ENCODE assay signal across 7 cellular contexts in the genomic region with DNA sequence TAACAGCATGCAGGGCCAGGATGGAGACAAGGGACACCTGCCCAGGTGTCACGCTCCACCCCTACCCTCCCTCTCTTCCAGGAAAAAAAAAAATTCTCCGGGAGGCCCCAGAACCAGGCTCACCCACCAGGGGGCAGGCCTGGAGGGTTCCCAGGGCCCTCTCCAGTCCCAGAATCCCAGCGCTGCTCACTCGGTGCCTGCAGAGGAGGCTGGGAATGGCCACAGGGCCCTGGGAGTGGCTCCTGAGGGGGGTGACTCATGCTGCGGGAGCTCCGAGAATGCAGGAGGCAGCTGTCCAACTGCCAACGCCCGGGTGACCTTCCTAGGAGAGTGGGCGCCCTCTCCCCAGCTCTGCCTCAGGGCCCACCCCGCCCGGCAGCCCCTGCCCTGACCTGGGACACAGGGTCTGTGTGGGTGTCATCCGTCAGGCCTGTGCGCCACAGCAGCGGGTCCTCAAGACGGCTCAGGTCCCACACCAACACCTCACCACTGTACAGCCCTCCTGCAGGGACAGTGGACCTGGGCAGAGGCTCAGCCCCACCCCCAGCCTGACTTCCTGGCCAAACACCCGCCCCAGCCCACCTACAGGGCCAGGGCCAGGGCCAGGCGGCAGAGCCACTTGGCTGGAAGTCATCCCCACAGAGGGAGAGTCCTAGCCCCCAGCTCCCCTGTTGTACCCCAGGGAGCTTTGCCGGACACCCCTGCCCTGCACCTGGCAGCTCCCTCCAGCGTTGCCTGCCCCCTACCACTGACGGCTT. TPM values are rescaled to one million over a fixed set of nuclear protein-coding genes. Genes with fewer than 3 reads are reported as not detected.
DNase-seq lines count a peak whose midpoint lies in the region; ATAC-seq, FAIRE-seq and TF ChIP-seq lines count a peak whose summit lies in the region.

No MANE protein-coding gene starts in this region.

- DNase-seq in GM13976 (ENCODE audit: low spot score) (peak; percentile 28), NCI-H226 (peak; percentile 97), choroid plexus epithelial cell (ENCODE audit: low read depth) (peak; percentile 93), HepG2 (ENCODE audit: low spot score) (peak; percentile 92), tibial nerve (ENCODE audit: low spot score in 2 of 2) (peak; percentile 54 to 59), NCI-H2081 treated with DMSO at 0.1 percent for 48 hours (lab: John Stamatoyannopoulos, UW) (no peak)

- H2AFZ ChIP-seq in HepG2 (ENCODE audit: low read length) = no peak overlapping the region

- POLR2A ChIA-PET in HepG2 (lab: Yijun Ruan, JAX) = interaction anchor here (0.7 to 2.3 kb wide), 21 partner anchors 10 to 313 kb away, joined by 3 to 33 read pairs (median 6); a partner anchor contains a TSS

- H3K4me2 ChIP-seq in HepG2 (ENCODE audit: low read depth, low read length) = peak overlapping the region; percentile 84

- H3K27me3 ChIP-seq in HepG2 (ENCODE audit: control insufficient read depth in 1 of 2, insufficient read depth in 2 of 2, low read length in 2 of 2) (no peaks in the 10 kb centered on the region), tibial nerve (no peaks in the 10 kb centered on the region)

- H3K4me1 ChIP-seq in HepG2 (ENCODE audit: insufficient read depth, low read length) = peaks cover 21% of the 10 kb centered on the region
- peaks cover 0 to 35% (median 18%) of the 10 kb centered on the region in 4 donors for H3K4me1 ChIP-seq in tibial nerve

- 16% methylated on average over 6 of the region's 20 CpGs for WGBS in HepG2 (ENCODE audit: low lambda C conversion rate)
- WGBS in tibial nerve, 2 donors = 21 to 34% methylated on average over 8 to 18 of the region's 20 CpGs

- CTCF ChIA-PET in HepG2 (lab: Yijun Ruan, JAX; ENCODE audit: low intra/inter-chr PET ratio, low total read pairs) = interaction anchor here (0.8 to 1.4 kb wide), 3 partner anchors 12 to 197 kb away, joined by 3 to 12 read pairs (median 3); a partner anchor contains a TSS

- no peaks in the 10 kb centered on the region for H3K79me2 ChIP-seq in HepG2 (ENCODE audit: insufficient read depth, low read length)

- ATAC-seq in HepG2 (peak; percentile 93), HG03280 (IDR thresholded peaks at IDR 0.05; ENCODE audit: unreplicated experiment) (no peak)

- in situ Hi-C loops in GM13976 (cut with MboI; ENCODE audit: low sequenced_read_pairs, unreplicated experiment) (no loop called here), HepG2 (cut with HindIII; ENCODE audit: extremely low pct_ligation_motif_present, low pct_unique_long_range_greater_than_20kb) (no loop called here)

- H3K9me3 ChIP-seq in HepG2 (ENCODE audit: low read length) = no peaks in the 10 kb centered on the region
- no peaks in the 10 kb centered on the region for H3K9me3 ChIP-seq in tibial nerve

- H3K4me3 ChIP-seq in choroid plexus epithelial cell (ENCODE audit: low read depth, low read length) = no peak overlapping the region
- peak overlapping the region; percentile 57 to 73 (median 60); a peak in 5 of 6 replicates for H3K4me3 ChIP-seq in HepG2 (replicated peaks in 1 of 3; ENCODE audit: insufficient read depth in 1 of 3, low read depth in 2 of 3, low read length in 3 of 3)
- H3K4me3 ChIP-seq in tibial nerve = peak overlapping the region in 1 of 4 donors; percentile 17

- intact Hi-C loops in HepG2 (cut with micrococcal nuclease; ENCODE audit: unreplicated experiment) = loop anchor here (2.0 to 5.0 kb wide), 3 partner anchors 52 to 83 kb away; a partner anchor contains a TSS

- peak overlapping the region; percentile 66 for H3K9ac ChIP-seq in HepG2 (ENCODE audit: insufficient read depth, low read depth, low read length)

- no TSS peak for BruUV-seq in HepG2 (replicated peaks; lab: Mats Ljungman, UMichigan)

- peaks cover 13 to 34% of the 10 kb centered on the region in 2 experiments; a peak in 4 of 5 replicates for H3K36me3 ChIP-seq in HepG2 (replicated peaks in 1 of 2; ENCODE audit: control insufficient read depth in 1 of 2, insufficient read depth in 2 of 2, low read length in 2 of 2)
- peaks cover 0 to 71% (median 23%) of the 10 kb centered on the region in 3 donors for H3K36me3 ChIP-seq in tibial nerve

- peak; percentile 57 for FAIRE-seq in HepG2 (lab: Jason Lieb, UNC)

- no peak for TF ChIP-seq EP300 in HepG2 (IDR thresholded peaks at IDR 0.05; ENCODE audit: low read depth in 2 of 2, low read length in 2 of 2)
- TF ChIP-seq EP300 in HepG2 (CRISPR knock-in tag; IDR thresholded peaks at IDR 0.05; ENCODE audit: borderline replicate concordance) = no peak
- TF ChIP-seq EP300 in tibial nerve (IDR thresholded peaks at IDR 0.05) = peak in 1 of 2 donors; percentile 76

- TF ChIP-seq CTCF in GM13976 (IDR thresholded peaks at IDR 0.05; ENCODE audit: borderline replicate concordance, control extremely low read depth, extremely low read depth, insufficient read depth, missing control alignments) = peak; percentile 11
- TF ChIP-seq CTCF in choroid plexus epithelial cell (conservative IDR thresholded peaks at IDR 0.05; ENCODE audit: low read depth, low read length) = peak; percentile 81
- peak; percentile 69 for TF ChIP-seq CTCF in HepG2 (CRISPR knock-in tag; IDR thresholded peaks at IDR 0.05)
- TF ChIP-seq CTCF in tibial nerve (IDR thresholded peaks at IDR 0.05) = peak; percentile 60 to 84 (median 68)

- H4K20me1 ChIP-seq in HepG2 (ENCODE audit: insufficient read depth, low read length) = no peaks in the 10 kb centered on the region

- TF ChIP-seq POLR2A in HepG2 (IDR thresholded peaks at IDR 0.05; ENCODE audit: insufficient read depth in 1 of 2, low read depth in 2 of 2, low read length in 2 of 2) (peak; percentile 30 to 42; a peak in 1 of 4 replicates), tibial nerve (IDR thresholded peaks at IDR 0.05) (no peak)

- TF ChIP-seq RAD21 in HepG2 (CRISPR knock-in tag; IDR thresholded peaks at IDR 0.05) = peak; percentile 84

- peak overlapping the region; percentile 85 for H3K27ac ChIP-seq in HepG2 (ENCODE audit: extremely low read length, insufficient read depth, low read length)
- peak overlapping the region; percentile 84 to 95 (median 90) for H3K27ac ChIP-seq in tibial nerve

TF ChIP-seq in HepG2, 621 proteins besides CTCF, POLR2A, EP300 and RAD21 (continues in another document):
- TF ChIP-seq ZNF263 (CRISPR knock-in tag; IDR thresholded peaks at IDR 0.05) = peak; percentile 69
- 0 out of 2 replicates have a peak, but pooled peaks have one; percentile 34 for TF ChIP-seq ZNF451 (CRISPR knock-in tag; IDR thresholded peaks at IDR 0.05)
- peak; percentile 95 for TF ChIP-seq TEAD3 (CRISPR knock-in tag; optimal IDR thresholded peaks at IDR 0.05; ENCODE audit: borderline replicate concordance)
- TF ChIP-seq ELF1 (CRISPR knock-in tag; IDR thresholded peaks at IDR 0.05) = 0 out of 2 replicates have a peak, but pooled peaks have one; percentile 11

RNA-seq across cellular contexts. Expression of a gene that starts 21.2 kb away (rescaled TPM):
- total RNA-seq in HepG2 (2016; rRNA removed; fragmentation: Illumina TruSeq; extraction: Trizol) (31.1 and 40.2 TPM in 2 replicates), tibial nerve (100 to 1,000 TPM in 3 of 4 donors, 10 to 100 TPM in 1; 53.8 to 117 (median 111) TPM)
- total RNA-seq in HepG2 (2016; cell fraction: cytosol; rRNA removed; fragmentation: Illumina TruSeq; extraction: Trizol; ENCODE audit: low read depth) = 35.7 and 35.9 TPM in 2 replicates
- total RNA-seq in HepG2 (2016; cell fraction: insoluble cytoplasmic fraction; rRNA removed; fragmentation: Illumina TruSeq; extraction: Trizol) = 30.0 and 41.4 TPM in 2 replicates
- total RNA-seq in HepG2 (2016; cell fraction: membrane; rRNA removed; fragmentation: Illumina TruSeq; extraction: Trizol) = 44.4 and 48.2 TPM in 2 replicates
- 29.1 and 30.6 TPM in 2 replicates for total RNA-seq in HepG2 (2016; cell fraction: nucleus; rRNA removed; fragmentation: Illumina TruSeq; extraction: Trizol)
- 12.5 and 13.7 TPM in 2 replicates for polyA plus RNA-seq in HepG2 (2011; rRNA removed)
- polyA plus RNA-seq in HepG2 (2011; cell fraction: cytosol; rRNA removed) = 8.1 and 18.6 TPM in 2 replicates
- 38.0 and 51.4 TPM in 2 replicates for polyA plus RNA-seq in HepG2 (2011; cell fraction: nucleus; rRNA removed)
- 3.2 and 5.6 TPM in 2 replicates for polyA plus RNA-seq in HepG2 (2012)
- polyA plus RNA-seq in HepG2 (2016; cell fraction: cytosol; fragmentation: Illumina TruSeq; extraction: Trizol; ENCODE audit: low read depth) = 38.3 and 39.4 TPM in 2 replicates
- 29.4 and 33.1 TPM in 2 replicates for polyA plus RNA-seq in HepG2 (2016; cell fraction: insoluble cytoplasmic fraction; fragmentation: Illumina TruSeq; extraction: Trizol; ENCODE audit: low read depth)
- 37.6 and 43.8 TPM in 2 replicates for polyA plus RNA-seq in HepG2 (2016; cell fraction: membrane; fragmentation: Illumina TruSeq; extraction: Trizol; ENCODE audit: low read depth)
- polyA plus RNA-seq in HepG2 (2016; cell fraction: nucleus; fragmentation: Illumina TruSeq; extraction: Trizol; ENCODE audit: insufficient read depth, low read depth) = 49.9 and 51.2 TPM in 2 replicates
- polyA minus RNA-seq in HepG2 (2011; rRNA and poly(A)+ RNA removed; ENCODE audit: low replicate concordance) = 21.4 and 223 TPM in 2 replicates
- polyA minus RNA-seq in HepG2 (2011; cell fraction: cytosol; rRNA and poly(A)+ RNA removed) = 7.2 and 10.8 TPM in 2 replicates
- polyA minus RNA-seq in HepG2 (2011; cell fraction: nucleus; rRNA and poly(A)+ RNA removed) = 9.3 and 12.7 TPM in 2 replicates

RNA-seq across cellular contexts. Expression of a gene that starts 53.6 kb away (rescaled TPM):
- 611 and 724 TPM in 2 replicates for total RNA-seq in HepG2 (2016; rRNA removed; fragmentation: Illumina TruSeq; extraction: Trizol)
- 134 and 142 TPM in 2 replicates for total RNA-seq in HepG2 (2016; cell fraction: cytosol; rRNA removed; fragmentation: Illumina TruSeq; extraction: Trizol; ENCODE audit: low read depth)
- total RNA-seq in HepG2 (2016; cell fraction: insoluble cytoplasmic fraction; rRNA removed; fragmentation: Illumina TruSeq; extraction: Trizol) = 623 and 704 TPM in 2 replicates
- 360 and 385 TPM in 2 replicates for total RNA-seq in HepG2 (2016; cell fraction: membrane; rRNA removed; fragmentation: Illumina TruSeq; extraction: Trizol)
- total RNA-seq in HepG2 (2016; cell fraction: nucleus; rRNA removed; fragmentation: Illumina TruSeq; extraction: Trizol) = 226 and 251 TPM in 2 replicates
- 72.8 and 94.2 TPM in 2 replicates for polyA plus RNA-seq in HepG2 (2011; rRNA removed)
- 44.1 and 56.3 TPM in 2 replicates for polyA plus RNA-seq in HepG2 (2011; cell fraction: cytosol; rRNA removed)
- 48.5 and 49.6 TPM in 2 replicates for polyA plus RNA-seq in HepG2 (2011; cell fraction: nucleus; rRNA removed)
- 275 and 331 TPM in 2 replicates for polyA plus RNA-seq in HepG2 (2012)
- 120 and 147 TPM in 2 replicates for polyA plus RNA-seq in HepG2 (2016; cell fraction: cytosol; fragmentation: Illumina TruSeq; extraction: Trizol; ENCODE audit: low read depth)
- 668 and 723 TPM in 2 replicates for polyA plus RNA-seq in HepG2 (2016; cell fraction: insoluble cytoplasmic fraction; fragmentation: Illumina TruSeq; extraction: Trizol; ENCODE audit: low read depth)
- 247 and 252 TPM in 2 replicates for polyA plus RNA-seq in HepG2 (2016; cell fraction: membrane; fragmentation: Illumina TruSeq; extraction: Trizol; ENCODE audit: low read depth)
- 360 TPM in 2 replicates for polyA plus RNA-seq in HepG2 (2016; cell fraction: nucleus; fragmentation: Illumina TruSeq; extraction: Trizol; ENCODE audit: insufficient read depth, low read depth)
- polyA minus RNA-seq in HepG2 (2011; rRNA and poly(A)+ RNA removed; ENCODE audit: low replicate concordance) = 44.1 and 254 TPM in 2 replicates
- 141 and 156 TPM in 2 replicates for polyA minus RNA-seq in HepG2 (2011; cell fraction: cytosol; rRNA and poly(A)+ RNA removed)
- 82.4 and 87.9 TPM in 2 replicates for polyA minus RNA-seq in HepG2 (2011; cell fraction: nucleus; rRNA and poly(A)+ RNA removed)
- total RNA-seq in tibial nerve = 100 to 1,000 TPM; 143 to 156 (median 145) TPM

Comparison
In these comparisons a context has a peak if more than half of its experiments do, and no peak if none do; other contexts are left out.
1. CTCF ChIP-seq: peak in every context shown above with its lines; median percentile 81 in choroid plexus epithelial cell; 69 in HepG2; 68 in tibial nerve; 11 in GM13976.
2. POLR2A ChIP-seq: peak in HepG2 (2 of 2); none in tibial nerve (0 of 2).